In genomic region chr11:5228124-5228523, GRCh38 we compare ENCODE assay signal across 34 cellular contexts. TPM values are rescaled to one million over a fixed set of nuclear protein-coding genes. Genes with fewer than 3 reads are reported as not detected.
"Had no signal": no experiment of that assay in that cellular context is flagged by ENCODE, and none has a peak within 500 bp of the region (broad histone marks: within the 10 kb centered on the region; RNA-seq: fewer than 3 reads in every experiment).

No MANE protein-coding gene starts in this region.

- H3K27me3 ChIP-seq: MG63, Peyer's patch had no signal

- H3K9ac ChIP-seq: KMS-11, SK-N-SH had no signal

- H3K27ac ChIP-seq: Peyer's patch, SJSA1 had no signal

- H3K9me3 ChIP-seq: MG63, Peyer's patch, SJSA1, SK-N-SH had no signal

- H3K4me3 ChIP-seq: MG63, Peyer's patch, SJSA1 had no signal

- H3K36me3 ChIP-seq: MG63, Peyer's patch, SJSA1 had no signal

- ATAC-seq: PC-3 had no signal

- H3K4me2 ChIP-seq: SK-N-SH had no signal

- DNase-seq: Karpas-422; MG63; MV-4-11; NCI-H1092; NCI-H1105; NCI-H1417 treated with DMSO at 0.1 percent for 48 hours; NCI-H1436 treated with DMSO at 0.1 percent for 48 hours; NCI-H1694 treated with DMSO at 0.1 percent for 48 hours; NCI-H187 treated with DMSO at 0.1 percent for 48 hours; NCI-H2029 treated with DMSO at 0.1 percent for 48 hours; NCI-H2081 treated with DMSO at 0.1 percent for 48 hours; NCI-H2107; NCI-H2171; NCI-H226; NCI-H446 treated with DMSO at 0.1 percent for 48 hours; NCI-H510A; NCI-H524; NCI-H526; NCI-H69; NCI-H748 treated with DMSO at 0.1 percent for 48 hours; NCI-H82; NK-92 treated with Interleukin-12 subunit alpha and Interleukin-12 subunit beta, amount 100 ng/mL, for 24 hours; OCI-M1; PC-3; Peyer's patch; Right ventricle myocardium superior; RPMI8226; SHP77 treated with DMSO at 0.1 percent for 48 hours; SK-N-SH; SW 1271; T-helper 1 cell had no signal

- H3K4me1 ChIP-seq: Peyer's patch, SJSA1 had no signal

RNA-seq across cellular contexts. Expression of gene HBB, which starts 1.3 kb away (rescaled TPM):
- total RNA-seq: LHCN-M2, PC-3, SJSA1 had no signal
- polyA plus RNA-seq: SK-N-SH had no signal

RNA-seq across cellular contexts. Expression of gene HBD, which starts 6.2 kb away (rescaled TPM):
- total RNA-seq: LHCN-M2, PC-3, Peyer's patch, Right ventricle myocardium superior, SJSA1 had no signal
- polyA plus RNA-seq: SK-N-SH had no signal

RNA-seq across cellular contexts. Expression of gene HBG1, which starts 21.5 kb away (rescaled TPM):
- total RNA-seq: LHCN-M2, PC-3, Peyer's patch, Right ventricle myocardium superior, SJSA1 had no signal
- polyA plus RNA-seq: SK-N-SH had no signal

RNA-seq across cellular contexts. Expression of gene HBG2, which starts 26.5 kb away (rescaled TPM):
- total RNA-seq: LHCN-M2, PC-3, Peyer's patch, Right ventricle myocardium superior, SJSA1 had no signal

RNA-seq across cellular contexts. Expression of gene OR51V1, which starts 27.6 kb away (rescaled TPM):
- total RNA-seq: LHCN-M2, PC-3, Peyer's patch, Right ventricle myocardium superior, SJSA1 had no signal
- polyA plus RNA-seq: SK-N-SH had no signal
